Comparison of ENCODE assay signal across 1 cellular context in the genomic region with DNA sequence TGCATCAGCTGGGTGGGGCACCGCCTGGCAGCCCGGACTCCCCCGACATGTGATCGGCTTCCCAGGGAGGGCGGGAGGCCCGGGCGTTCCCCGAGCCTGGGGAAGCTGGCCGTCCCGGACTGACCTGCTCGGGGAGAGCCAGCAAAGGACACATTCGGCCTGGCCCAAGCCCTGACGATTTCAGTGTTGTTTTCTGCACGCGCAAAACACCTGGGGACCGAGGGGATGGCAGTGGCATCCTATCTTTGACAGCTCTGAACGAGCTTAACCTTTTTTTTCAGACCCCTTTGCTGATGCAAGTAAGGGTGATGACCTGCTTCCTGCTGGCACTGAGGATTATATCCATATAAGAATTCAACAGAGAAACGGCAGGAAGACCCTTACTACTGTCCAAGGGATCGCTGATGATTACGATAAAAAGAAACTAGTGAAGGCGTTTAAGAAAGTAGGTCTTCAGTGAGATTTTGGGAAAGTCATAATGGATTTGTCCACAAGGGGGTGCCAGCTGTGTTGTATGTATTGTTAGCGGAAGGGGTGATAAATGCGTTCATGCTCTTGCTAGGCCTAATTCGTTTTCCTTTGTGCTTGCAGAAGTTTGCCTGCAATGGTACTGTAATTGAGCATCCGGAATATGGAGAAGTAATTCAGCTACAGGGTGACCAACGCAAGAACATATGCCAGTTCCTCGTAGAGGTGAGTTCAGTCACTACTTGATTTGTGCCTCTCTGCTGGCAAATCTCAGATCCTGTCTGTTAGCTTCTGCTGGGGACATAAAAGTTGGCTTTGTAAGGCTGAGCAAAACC.
A peak's percentile ranks its signal among the peaks of the same experiment; 100 is the strongest.
TF ChIP-seq lines count a peak whose summit lies in the region.

No MANE protein-coding gene starts in this region.

TF ChIP-seq in K562, 482 proteins besides CTCF, POLR2A, EP300 and RAD21 (continued from another document and continues in another):
- TF ChIP-seq, protein P1, sequence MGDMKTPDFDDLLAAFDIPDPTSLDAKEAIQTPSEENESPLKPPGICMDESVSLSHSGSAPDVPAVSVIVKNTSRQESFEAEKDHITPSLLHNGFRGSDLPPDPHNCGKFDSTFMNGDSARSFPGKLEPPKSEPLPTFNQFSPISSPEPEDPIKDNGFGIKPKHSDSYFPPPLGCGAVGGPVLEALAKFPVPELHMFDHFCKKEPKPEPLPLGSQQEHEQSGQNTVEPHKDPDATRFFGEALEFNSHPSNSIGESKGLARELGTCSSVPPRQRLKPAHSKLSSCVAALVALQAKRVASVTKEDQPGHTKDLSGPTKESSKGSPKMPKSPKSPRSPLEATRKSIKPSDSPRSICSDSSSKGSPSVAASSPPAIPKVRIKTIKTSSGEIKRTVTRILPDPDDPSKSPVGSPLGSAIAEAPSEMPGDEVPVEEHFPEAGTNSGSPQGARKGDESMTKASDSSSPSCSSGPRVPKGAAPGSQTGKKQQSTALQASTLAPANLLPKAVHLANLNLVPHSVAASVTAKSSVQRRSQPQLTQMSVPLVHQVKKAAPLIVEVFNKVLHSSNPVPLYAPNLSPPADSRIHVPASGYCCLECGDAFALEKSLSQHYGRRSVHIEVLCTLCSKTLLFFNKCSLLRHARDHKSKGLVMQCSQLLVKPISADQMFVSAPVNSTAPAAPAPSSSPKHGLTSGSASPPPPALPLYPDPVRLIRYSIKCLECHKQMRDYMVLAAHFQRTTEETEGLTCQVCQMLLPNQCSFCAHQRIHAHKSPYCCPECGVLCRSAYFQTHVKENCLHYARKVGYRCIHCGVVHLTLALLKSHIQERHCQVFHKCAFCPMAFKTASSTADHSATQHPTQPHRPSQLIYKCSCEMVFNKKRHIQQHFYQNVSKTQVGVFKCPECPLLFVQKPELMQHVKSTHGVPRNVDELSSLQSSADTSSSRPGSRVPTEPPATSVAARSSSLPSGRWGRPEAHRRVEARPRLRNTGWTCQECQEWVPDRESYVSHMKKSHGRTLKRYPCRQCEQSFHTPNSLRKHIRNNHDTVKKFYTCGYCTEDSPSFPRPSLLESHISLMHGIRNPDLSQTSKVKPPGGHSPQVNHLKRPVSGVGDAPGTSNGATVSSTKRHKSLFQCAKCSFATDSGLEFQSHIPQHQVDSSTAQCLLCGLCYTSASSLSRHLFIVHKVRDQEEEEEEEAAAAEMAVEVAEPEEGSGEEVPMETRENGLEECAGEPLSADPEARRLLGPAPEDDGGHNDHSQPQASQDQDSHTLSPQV (IDR thresholded peaks at IDR 0.05), result peak; percentile 20; the same call in 1 of the 2 replicates
- TF ChIP-seq BHLHE40 (IDR thresholded peaks at IDR 0.05; ENCODE audit: low read length), result no peak; the same call in 1 of the 2 replicates
- TF ChIP-seq TRIM24 (IDR thresholded peaks at IDR 0.05), result no peak
- no peak for TF ChIP-seq SMC3 (conservative IDR thresholded peaks at IDR 0.05; ENCODE audit: insufficient read depth, low read depth, low read length)
- TF ChIP-seq ZBTB17 (CRISPR knock-in tag; IDR thresholded peaks at IDR 0.05), result no peak; the same call in 1 of the 2 replicates
- TF ChIP-seq, protein P2, sequence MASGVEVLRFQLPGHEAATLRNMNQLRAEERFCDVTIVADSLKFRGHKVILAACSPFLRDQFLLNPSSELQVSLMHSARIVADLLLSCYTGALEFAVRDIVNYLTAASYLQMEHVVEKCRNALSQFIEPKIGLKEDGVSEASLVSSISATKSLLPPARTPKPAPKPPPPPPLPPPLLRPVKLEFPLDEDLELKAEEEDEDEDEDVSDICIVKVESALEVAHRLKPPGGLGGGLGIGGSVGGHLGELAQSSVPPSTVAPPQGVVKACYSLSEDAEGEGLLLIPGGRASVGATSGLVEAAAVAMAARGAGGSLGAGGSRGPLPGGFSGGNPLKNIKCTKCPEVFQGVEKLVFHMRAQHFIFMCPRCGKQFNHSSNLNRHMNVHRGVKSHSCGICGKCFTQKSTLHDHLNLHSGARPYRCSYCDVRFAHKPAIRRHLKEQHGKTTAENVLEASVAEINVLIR (CRISPR knock-in tag; IDR thresholded peaks at IDR 0.05), result no peak
- no peak for TF ChIP-seq ZNF274 (IDR thresholded peaks at IDR 0.05; ENCODE audit: borderline replicate concordance, low read depth, low read length)
- TF ChIP-seq PTBP1 (IDR thresholded peaks at IDR 0.05; ENCODE audit: low read depth, low read length), result no peak
- TF ChIP-seq, protein P3, sequence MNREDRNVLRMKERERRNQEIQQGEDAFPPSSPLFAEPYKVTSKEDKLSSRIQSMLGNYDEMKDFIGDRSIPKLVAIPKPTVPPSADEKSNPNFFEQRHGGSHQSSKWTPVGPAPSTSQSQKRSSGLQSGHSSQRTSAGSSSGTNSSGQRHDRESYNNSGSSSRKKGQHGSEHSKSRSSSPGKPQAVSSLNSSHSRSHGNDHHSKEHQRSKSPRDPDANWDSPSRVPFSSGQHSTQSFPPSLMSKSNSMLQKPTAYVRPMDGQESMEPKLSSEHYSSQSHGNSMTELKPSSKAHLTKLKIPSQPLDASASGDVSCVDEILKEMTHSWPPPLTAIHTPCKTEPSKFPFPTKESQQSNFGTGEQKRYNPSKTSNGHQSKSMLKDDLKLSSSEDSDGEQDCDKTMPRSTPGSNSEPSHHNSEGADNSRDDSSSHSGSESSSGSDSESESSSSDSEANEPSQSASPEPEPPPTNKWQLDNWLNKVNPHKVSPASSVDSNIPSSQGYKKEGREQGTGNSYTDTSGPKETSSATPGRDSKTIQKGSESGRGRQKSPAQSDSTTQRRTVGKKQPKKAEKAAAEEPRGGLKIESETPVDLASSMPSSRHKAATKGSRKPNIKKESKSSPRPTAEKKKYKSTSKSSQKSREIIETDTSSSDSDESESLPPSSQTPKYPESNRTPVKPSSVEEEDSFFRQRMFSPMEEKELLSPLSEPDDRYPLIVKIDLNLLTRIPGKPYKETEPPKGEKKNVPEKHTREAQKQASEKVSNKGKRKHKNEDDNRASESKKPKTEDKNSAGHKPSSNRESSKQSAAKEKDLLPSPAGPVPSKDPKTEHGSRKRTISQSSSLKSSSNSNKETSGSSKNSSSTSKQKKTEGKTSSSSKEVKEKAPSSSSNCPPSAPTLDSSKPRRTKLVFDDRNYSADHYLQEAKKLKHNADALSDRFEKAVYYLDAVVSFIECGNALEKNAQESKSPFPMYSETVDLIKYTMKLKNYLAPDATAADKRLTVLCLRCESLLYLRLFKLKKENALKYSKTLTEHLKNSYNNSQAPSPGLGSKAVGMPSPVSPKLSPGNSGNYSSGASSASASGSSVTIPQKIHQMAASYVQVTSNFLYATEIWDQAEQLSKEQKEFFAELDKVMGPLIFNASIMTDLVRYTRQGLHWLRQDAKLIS (CRISPR knock-in tag; IDR thresholded peaks at IDR 0.05), result no peak
- TF ChIP-seq CBX1 (IDR thresholded peaks at IDR 0.05; ENCODE audit: low read depth), result no peak
- no peak for TF ChIP-seq ZNF311 (CRISPR knock-in tag; IDR thresholded peaks at IDR 0.05)
- no peak for TF ChIP-seq HCFC1 (IDR thresholded peaks at IDR 0.05; ENCODE audit: low read depth, low read length)
- TF ChIP-seq MEIS2 (IDR thresholded peaks at IDR 0.05; ENCODE audit: partially characterized antibody), result no peak
- TF ChIP-seq HDAC3 (IDR thresholded peaks at IDR 0.05; ENCODE audit: borderline replicate concordance, partially characterized antibody), result peak; percentile 59
- no peak for TF ChIP-seq U2AF1 (optimal IDR thresholded peaks at IDR 0.05; ENCODE audit: low read depth, low read length)
- TF ChIP-seq MTF1 (CRISPR knock-in tag; IDR thresholded peaks at IDR 0.05; ENCODE audit: borderline replicate concordance), result no peak
- no peak for TF ChIP-seq DACH1 (IDR thresholded peaks at IDR 0.05; ENCODE audit: partially characterized antibody)
- no peak for TF ChIP-seq C11orf30 (IDR thresholded peaks at IDR 0.05; ENCODE audit: low read depth)
- no peak for TF ChIP-seq PURB (CRISPR knock-in tag; IDR thresholded peaks at IDR 0.05; ENCODE audit: low read depth)
- TF ChIP-seq FOSL1 (tag; conservative IDR thresholded peaks at IDR 0.05), result peak; percentile 22; the same call in 1 of the 2 replicates
- TF ChIP-seq, protein P4, sequence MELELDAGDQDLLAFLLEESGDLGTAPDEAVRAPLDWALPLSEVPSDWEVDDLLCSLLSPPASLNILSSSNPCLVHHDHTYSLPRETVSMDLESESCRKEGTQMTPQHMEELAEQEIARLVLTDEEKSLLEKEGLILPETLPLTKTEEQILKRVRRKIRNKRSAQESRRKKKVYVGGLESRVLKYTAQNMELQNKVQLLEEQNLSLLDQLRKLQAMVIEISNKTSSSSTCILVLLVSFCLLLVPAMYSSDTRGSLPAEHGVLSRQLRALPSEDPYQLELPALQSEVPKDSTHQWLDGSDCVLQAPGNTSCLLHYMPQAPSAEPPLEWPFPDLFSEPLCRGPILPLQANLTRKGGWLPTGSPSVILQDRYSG (tag; conservative IDR thresholded peaks at IDR 0.05; ENCODE audit: low read depth), result no peak
- no peak for TF ChIP-seq ZNF253 (CRISPR knock-in tag; conservative IDR thresholded peaks at IDR 0.05)
- TF ChIP-seq ZNF584 (CRISPR knock-in tag; IDR thresholded peaks at IDR 0.05; ENCODE audit: low read depth), result no peak
- TF ChIP-seq CBX3 (IDR thresholded peaks at IDR 0.05; ENCODE audit: borderline replicate concordance in 1 of 2, low read length in 2 of 2), result no peak
- TF ChIP-seq, protein P5, sequence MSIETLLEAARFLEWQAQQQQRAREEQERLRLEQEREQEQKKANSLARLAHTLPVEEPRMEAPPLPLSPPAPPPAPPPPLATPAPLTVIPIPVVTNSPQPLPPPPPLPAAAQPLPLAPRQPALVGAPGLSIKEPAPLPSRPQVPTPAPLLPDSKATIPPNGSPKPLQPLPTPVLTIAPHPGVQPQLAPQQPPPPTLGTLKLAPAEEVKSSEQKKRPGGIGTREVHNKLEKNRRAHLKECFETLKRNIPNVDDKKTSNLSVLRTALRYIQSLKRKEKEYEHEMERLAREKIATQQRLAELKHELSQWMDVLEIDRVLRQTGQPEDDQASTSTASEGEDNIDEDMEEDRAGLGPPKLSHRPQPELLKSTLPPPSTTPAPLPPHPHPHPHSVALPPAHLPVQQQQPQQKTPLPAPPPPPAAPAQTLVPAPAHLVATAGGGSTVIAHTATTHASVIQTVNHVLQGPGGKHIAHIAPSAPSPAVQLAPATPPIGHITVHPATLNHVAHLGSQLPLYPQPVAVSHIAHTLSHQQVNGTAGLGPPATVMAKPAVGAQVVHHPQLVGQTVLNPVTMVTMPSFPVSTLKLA (conservative IDR thresholded peaks at IDR 0.05), result peak; percentile 83 to 94
- TF ChIP-seq, protein P6, sequence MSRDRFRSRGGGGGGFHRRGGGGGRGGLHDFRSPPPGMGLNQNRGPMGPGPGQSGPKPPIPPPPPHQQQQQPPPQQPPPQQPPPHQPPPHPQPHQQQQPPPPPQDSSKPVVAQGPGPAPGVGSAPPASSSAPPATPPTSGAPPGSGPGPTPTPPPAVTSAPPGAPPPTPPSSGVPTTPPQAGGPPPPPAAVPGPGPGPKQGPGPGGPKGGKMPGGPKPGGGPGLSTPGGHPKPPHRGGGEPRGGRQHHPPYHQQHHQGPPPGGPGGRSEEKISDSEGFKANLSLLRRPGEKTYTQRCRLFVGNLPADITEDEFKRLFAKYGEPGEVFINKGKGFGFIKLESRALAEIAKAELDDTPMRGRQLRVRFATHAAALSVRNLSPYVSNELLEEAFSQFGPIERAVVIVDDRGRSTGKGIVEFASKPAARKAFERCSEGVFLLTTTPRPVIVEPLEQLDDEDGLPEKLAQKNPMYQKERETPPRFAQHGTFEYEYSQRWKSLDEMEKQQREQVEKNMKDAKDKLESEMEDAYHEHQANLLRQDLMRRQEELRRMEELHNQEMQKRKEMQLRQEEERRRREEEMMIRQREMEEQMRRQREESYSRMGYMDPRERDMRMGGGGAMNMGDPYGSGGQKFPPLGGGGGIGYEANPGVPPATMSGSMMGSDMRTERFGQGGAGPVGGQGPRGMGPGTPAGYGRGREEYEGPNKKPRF (IDR thresholded peaks at IDR 0.05; ENCODE audit: low read depth, low read length), result no peak
- no peak for TF ChIP-seq BMI1 (IDR thresholded peaks at IDR 0.05; ENCODE audit: low read length)
- TF ChIP-seq, protein P7, sequence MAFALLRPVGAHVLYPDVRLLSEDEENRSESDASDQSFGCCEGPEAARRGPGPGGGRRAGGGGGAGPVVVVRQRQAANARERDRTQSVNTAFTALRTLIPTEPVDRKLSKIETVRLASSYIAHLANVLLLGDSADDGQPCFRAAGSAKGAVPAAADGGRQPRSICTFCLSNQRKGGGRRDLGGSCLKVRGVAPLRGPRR (CRISPR knock-in tag; IDR thresholded peaks at IDR 0.05), result no peak
- TF ChIP-seq, protein P8, sequence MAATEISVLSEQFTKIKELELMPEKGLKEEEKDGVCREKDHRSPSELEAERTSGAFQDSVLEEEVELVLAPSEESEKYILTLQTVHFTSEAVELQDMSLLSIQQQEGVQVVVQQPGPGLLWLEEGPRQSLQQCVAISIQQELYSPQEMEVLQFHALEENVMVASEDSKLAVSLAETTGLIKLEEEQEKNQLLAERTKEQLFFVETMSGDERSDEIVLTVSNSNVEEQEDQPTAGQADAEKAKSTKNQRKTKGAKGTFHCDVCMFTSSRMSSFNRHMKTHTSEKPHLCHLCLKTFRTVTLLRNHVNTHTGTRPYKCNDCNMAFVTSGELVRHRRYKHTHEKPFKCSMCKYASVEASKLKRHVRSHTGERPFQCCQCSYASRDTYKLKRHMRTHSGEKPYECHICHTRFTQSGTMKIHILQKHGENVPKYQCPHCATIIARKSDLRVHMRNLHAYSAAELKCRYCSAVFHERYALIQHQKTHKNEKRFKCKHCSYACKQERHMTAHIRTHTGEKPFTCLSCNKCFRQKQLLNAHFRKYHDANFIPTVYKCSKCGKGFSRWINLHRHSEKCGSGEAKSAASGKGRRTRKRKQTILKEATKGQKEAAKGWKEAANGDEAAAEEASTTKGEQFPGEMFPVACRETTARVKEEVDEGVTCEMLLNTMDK (IDR thresholded peaks at IDR 0.05; ENCODE audit: borderline replicate concordance, insufficient read depth, low read depth, low read length, poor library complexity, severe bottlenecking), result peak; percentile 50
- TF ChIP-seq KHSRP (IDR thresholded peaks at IDR 0.05), result no peak; the same call in 1 of the 2 replicates
- TF ChIP-seq, protein P9, sequence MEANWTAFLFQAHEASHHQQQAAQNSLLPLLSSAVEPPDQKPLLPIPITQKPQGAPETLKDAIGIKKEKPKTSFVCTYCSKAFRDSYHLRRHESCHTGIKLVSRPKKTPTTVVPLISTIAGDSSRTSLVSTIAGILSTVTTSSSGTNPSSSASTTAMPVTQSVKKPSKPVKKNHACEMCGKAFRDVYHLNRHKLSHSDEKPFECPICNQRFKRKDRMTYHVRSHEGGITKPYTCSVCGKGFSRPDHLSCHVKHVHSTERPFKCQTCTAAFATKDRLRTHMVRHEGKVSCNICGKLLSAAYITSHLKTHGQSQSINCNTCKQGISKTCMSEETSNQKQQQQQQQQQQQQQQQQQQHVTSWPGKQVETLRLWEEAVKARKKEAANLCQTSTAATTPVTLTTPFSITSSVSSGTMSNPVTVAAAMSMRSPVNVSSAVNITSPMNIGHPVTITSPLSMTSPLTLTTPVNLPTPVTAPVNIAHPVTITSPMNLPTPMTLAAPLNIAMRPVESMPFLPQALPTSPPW (CRISPR knock-in tag; IDR thresholded peaks at IDR 0.05), result peak; percentile 24; the same call in 1 of the 2 replicates
- no peak for TF ChIP-seq PCBP2 (IDR thresholded peaks at IDR 0.05; ENCODE audit: low read depth, low read length, poor library complexity, severe bottlenecking)
- no peak for TF ChIP-seq ZBTB1 (CRISPR knock-in tag; IDR thresholded peaks at IDR 0.05; ENCODE audit: borderline replicate concordance, low read depth)
- TF ChIP-seq XRCC5 (IDR thresholded peaks at IDR 0.05; ENCODE audit: low read depth, low read length), result peak; percentile 50; the same call in 1 of the 2 replicates
- TF ChIP-seq FOXP1 (CRISPR knock-in tag; IDR thresholded peaks at IDR 0.05), result no peak
- no peak for TF ChIP-seq PHF8 (IDR thresholded peaks at IDR 0.05; ENCODE audit: borderline replicate concordance, low read length)
- no peak for TF ChIP-seq EZH2 (IDR thresholded peaks at IDR 0.05; ENCODE audit: borderline replicate concordance, low read depth, low read length)
- TF ChIP-seq PYGO2 (tag; IDR thresholded peaks at IDR 0.05), result no peak
- no peak for TF ChIP-seq FOXA1 (IDR thresholded peaks at IDR 0.05; ENCODE audit: borderline replicate concordance)
- 0 out of 2 replicates have a peak, but pooled peaks have one; percentile 3 for TF ChIP-seq ELF1 (tag; IDR thresholded peaks at IDR 0.05)
- no peak for TF ChIP-seq POU5F1 (IDR thresholded peaks at IDR 0.05; ENCODE audit: borderline replicate concordance, low read depth, low read length, partially characterized antibody)
